ENCODE assay signal across 1 cellular context in genomic region chr16:67966549-67967182, GRCh38.
TF ChIP-seq lines count a peak whose summit lies in the region.

No MANE protein-coding gene starts in this region.

TF ChIP-seq in endothelial cell of umbilical vein, 7 proteins besides CTCF, POLR2A, EP300 and RAD21:
- TF ChIP-seq MYC (IDR thresholded peaks at IDR 0.05; ENCODE audit: low read depth, low read length) (no peak), EZH2 (IDR thresholded peaks at IDR 0.05; ENCODE audit: borderline replicate concordance, low read depth, low read length, severe bottlenecking) (no peak), FOS (IDR thresholded peaks at IDR 0.05; ENCODE audit: borderline replicate concordance, insufficient read depth, low read length) (no peak), POLR2AphosphoS5 (IDR thresholded peaks at IDR 0.05; ENCODE audit: insufficient read depth, low read depth, low read length) (no peak), GATA2 (IDR thresholded peaks at IDR 0.05; ENCODE audit: insufficient read depth, insufficient read length, low read depth, low read length) (no peak), JUN (IDR thresholded peaks at IDR 0.05; ENCODE audit: borderline replicate concordance, insufficient read depth, insufficient read length, low read depth) (no peak)
- TF ChIP-seq, protein P1, sequence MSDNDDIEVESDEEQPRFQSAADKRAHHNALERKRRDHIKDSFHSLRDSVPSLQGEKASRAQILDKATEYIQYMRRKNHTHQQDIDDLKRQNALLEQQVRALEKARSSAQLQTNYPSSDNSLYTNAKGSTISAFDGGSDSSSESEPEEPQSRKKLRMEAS (IDR thresholded peaks at IDR 0.05; ENCODE audit: insufficient read depth, insufficient read length): no peak
